ENCODE assay signal across 1 cellular context in the genomic region with DNA sequence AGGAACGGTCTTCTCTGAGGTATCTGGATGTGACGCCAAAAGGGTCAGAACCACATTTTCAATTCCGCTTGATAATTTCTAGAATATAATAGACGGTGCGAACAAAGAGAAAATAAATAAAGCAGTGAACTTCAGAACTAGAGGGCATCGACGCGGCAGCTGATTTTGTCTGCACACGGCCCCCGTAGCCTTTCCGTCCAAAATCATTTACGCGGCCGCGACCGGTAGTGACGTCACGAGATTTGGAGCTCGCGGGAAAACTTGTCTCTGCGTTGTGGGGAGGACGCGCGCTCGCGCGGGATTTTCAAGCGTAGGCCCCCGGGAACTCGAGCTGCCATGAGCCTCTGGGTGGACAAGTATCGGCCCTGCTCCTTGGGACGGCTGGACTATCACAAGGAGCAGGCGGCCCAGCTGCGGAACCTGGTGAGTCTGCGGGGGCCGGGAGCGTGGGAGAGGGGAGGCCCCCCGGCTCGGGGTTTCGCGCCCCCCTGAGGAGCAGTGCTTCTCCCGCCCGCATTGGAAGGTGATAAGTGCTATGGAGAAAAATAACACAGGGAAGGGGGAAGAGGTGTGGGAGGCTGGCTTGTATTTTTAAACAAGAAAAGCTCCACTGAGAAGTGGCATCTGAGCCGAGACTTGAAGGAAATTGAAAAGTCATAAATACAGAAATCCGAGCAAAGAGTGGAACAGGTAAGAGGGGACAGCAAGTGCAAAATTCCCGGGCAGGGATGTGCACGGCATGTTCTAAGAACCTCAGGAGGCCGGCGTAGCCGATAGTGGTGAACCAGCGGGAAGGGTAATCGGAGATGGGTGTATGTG.
TF ChIP-seq lines count a peak whose summit lies in the region.

A gene with protein sequence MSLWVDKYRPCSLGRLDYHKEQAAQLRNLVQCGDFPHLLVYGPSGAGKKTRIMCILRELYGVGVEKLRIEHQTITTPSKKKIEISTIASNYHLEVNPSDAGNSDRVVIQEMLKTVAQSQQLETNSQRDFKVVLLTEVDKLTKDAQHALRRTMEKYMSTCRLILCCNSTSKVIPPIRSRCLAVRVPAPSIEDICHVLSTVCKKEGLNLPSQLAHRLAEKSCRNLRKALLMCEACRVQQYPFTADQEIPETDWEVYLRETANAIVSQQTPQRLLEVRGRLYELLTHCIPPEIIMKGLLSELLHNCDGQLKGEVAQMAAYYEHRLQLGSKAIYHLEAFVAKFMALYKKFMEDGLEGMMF (plus strand): TSS at position 307 of the 819 bp plus-strand sequence. CDS start 30 bp downstream, at position 337.

TF ChIP-seq in A549, 52 proteins besides CTCF, POLR2A, EP300 and RAD21 (continued from another document):
- TF ChIP-seq, protein P1, sequence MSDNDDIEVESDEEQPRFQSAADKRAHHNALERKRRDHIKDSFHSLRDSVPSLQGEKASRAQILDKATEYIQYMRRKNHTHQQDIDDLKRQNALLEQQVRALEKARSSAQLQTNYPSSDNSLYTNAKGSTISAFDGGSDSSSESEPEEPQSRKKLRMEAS (IDR thresholded peaks at IDR 0.05), result peak; percentile 71; the same call in 1 of the 2 replicates
- TF ChIP-seq, protein P2, sequence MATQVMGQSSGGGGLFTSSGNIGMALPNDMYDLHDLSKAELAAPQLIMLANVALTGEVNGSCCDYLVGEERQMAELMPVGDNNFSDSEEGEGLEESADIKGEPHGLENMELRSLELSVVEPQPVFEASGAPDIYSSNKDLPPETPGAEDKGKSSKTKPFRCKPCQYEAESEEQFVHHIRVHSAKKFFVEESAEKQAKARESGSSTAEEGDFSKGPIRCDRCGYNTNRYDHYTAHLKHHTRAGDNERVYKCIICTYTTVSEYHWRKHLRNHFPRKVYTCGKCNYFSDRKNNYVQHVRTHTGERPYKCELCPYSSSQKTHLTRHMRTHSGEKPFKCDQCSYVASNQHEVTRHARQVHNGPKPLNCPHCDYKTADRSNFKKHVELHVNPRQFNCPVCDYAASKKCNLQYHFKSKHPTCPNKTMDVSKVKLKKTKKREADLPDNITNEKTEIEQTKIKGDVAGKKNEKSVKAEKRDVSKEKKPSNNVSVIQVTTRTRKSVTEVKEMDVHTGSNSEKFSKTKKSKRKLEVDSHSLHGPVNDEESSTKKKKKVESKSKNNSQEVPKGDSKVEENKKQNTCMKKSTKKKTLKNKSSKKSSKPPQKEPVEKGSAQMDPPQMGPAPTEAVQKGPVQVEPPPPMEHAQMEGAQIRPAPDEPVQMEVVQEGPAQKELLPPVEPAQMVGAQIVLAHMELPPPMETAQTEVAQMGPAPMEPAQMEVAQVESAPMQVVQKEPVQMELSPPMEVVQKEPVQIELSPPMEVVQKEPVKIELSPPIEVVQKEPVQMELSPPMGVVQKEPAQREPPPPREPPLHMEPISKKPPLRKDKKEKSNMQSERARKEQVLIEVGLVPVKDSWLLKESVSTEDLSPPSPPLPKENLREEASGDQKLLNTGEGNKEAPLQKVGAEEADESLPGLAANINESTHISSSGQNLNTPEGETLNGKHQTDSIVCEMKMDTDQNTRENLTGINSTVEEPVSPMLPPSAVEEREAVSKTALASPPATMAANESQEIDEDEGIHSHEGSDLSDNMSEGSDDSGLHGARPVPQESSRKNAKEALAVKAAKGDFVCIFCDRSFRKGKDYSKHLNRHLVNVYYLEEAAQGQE (IDR thresholded peaks at IDR 0.05), result peak; percentile 84
- TF ChIP-seq, protein P3, sequence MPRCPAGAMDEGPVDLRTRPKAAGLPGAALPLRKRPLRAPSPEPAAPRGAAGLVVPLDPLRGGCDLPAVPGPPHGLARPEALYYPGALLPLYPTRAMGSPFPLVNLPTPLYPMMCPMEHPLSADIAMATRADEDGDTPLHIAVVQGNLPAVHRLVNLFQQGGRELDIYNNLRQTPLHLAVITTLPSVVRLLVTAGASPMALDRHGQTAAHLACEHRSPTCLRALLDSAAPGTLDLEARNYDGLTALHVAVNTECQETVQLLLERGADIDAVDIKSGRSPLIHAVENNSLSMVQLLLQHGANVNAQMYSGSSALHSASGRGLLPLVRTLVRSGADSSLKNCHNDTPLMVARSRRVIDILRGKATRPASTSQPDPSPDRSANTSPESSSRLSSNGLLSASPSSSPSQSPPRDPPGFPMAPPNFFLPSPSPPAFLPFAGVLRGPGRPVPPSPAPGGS (IDR thresholded peaks at IDR 0.05), result no peak
- no peak for TF ChIP-seq RFX5 (IDR thresholded peaks at IDR 0.05)
- no peak for TF ChIP-seq TFCP2L1 (CRISPR knock-in tag; IDR thresholded peaks at IDR 0.05)
- no peak for TF ChIP-seq CEBPB (IDR thresholded peaks at IDR 0.05)
- no peak for TF ChIP-seq KDM1A (IDR thresholded peaks at IDR 0.05; ENCODE audit: low read depth)
- TF ChIP-seq, protein P4, sequence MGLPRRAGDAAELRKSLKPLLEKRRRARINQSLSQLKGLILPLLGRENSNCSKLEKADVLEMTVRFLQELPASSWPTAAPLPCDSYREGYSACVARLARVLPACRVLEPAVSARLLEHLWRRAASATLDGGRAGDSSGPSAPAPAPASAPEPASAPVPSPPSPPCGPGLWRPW (IDR thresholded peaks at IDR 0.05), result no peak
- TF ChIP-seq, protein P5, sequence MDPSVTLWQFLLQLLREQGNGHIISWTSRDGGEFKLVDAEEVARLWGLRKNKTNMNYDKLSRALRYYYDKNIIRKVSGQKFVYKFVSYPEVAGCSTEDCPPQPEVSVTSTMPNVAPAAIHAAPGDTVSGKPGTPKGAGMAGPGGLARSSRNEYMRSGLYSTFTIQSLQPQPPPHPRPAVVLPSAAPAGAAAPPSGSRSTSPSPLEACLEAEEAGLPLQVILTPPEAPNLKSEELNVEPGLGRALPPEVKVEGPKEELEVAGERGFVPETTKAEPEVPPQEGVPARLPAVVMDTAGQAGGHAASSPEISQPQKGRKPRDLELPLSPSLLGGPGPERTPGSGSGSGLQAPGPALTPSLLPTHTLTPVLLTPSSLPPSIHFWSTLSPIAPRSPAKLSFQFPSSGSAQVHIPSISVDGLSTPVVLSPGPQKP (IDR thresholded peaks at IDR 0.05; ENCODE audit: low read depth, low read length), result no peak
- peak; percentile 11; the same call in 1 of the 3 replicates for TF ChIP-seq SMC3 (IDR thresholded peaks at IDR 0.05)
- TF ChIP-seq RNF2 (IDR thresholded peaks at IDR 0.05; ENCODE audit: borderline replicate concordance, low read depth), result no peak
- peak; percentile 86 for TF ChIP-seq CHD2 (IDR thresholded peaks at IDR 0.05; ENCODE audit: low read length, partially characterized antibody)
- TF ChIP-seq ZC3H11A (IDR thresholded peaks at IDR 0.05), result no peak
- no peak for TF ChIP-seq HEYL (CRISPR knock-in tag; IDR thresholded peaks at IDR 0.05)
- TF ChIP-seq RARB (CRISPR knock-in tag; IDR thresholded peaks at IDR 0.05), result no peak
- peak; percentile 62; the same call in 1 of the 2 replicates for TF ChIP-seq GATA3 (IDR thresholded peaks at IDR 0.05; ENCODE audit: borderline replicate concordance)
- TF ChIP-seq CBX8 (IDR thresholded peaks at IDR 0.05), result no peak
- no peak; the same call in 1 of the 2 replicates for TF ChIP-seq HDAC2 (IDR thresholded peaks at IDR 0.05)
TF ChIP-seq in A549: peak in this region for 10.
